ENCODE assay signal across 17 cellular contexts in genomic region chr11:2214527-2215229, GRCh38. TPM values are rescaled to one million over a fixed set of nuclear protein-coding genes. Genes with fewer than 3 reads are reported as not detected.
A peak's percentile ranks its signal among the peaks of the same experiment; 100 is the strongest.
DNase-seq lines count a peak whose midpoint lies in the region; ATAC-seq and TF ChIP-seq lines count a peak whose summit lies in the region.
"Had no signal": no experiment of that assay in that cellular context is flagged by ENCODE, and none has a peak within 500 bp of the region (broad histone marks: within the 10 kb centered on the region; RNA-seq: fewer than 3 reads in every experiment).

No MANE protein-coding gene starts in this region.

- H3K4me3 Mint-ChIP-seq in T-helper 2 cell treated with Interferon-gamma antibody and Interleukin-4, amounts not matched to agents 5 μg/mL and 100 μg/mL, for 36 hours = no peak overlapping the region

- no peak overlapping the region for H4K91ac ChIP-seq in neuronal stem cell (ENCODE audit: low read depth, low read length, poor library complexity)

- H3K9me3 ChIP-seq in DND-41 (ENCODE audit: insufficient read depth, low read length, severe bottlenecking) = no peaks in the 10 kb centered on the region
- H3K9me3 ChIP-seq in colonic mucosa = no peaks in the 10 kb centered on the region
- H3K9me3 ChIP-seq in neuronal stem cell (replicated peaks in 1 of 2; ENCODE audit: control insufficient read depth in 2 of 2, insufficient read depth in 1 of 2, low read depth in 1 of 2, low read length in 2 of 2) = peaks cover 0 to 2% of the 10 kb centered on the region in 2 donors
- H3K9me3 ChIP-seq in BE2C = no peaks in the 10 kb centered on the region
- H3K9me3 ChIP-seq: esophagus squamous epithelium had no signal

- H4K20me1 ChIP-seq in DND-41 (ENCODE audit: insufficient read depth, low read length) = no peaks in the 10 kb centered on the region

- TF ChIP-seq CTCF in DND-41 (IDR thresholded peaks at IDR 0.05; ENCODE audit: borderline replicate concordance, extremely low read depth, low read length, poor library complexity, severe bottlenecking) = no peak
- no peak for TF ChIP-seq CTCF in colonic mucosa (IDR thresholded peaks at IDR 0.05)
- no peak for TF ChIP-seq CTCF in BE2C (IDR thresholded peaks at IDR 0.05; ENCODE audit: low read depth, low read length)

- DNase-seq in T-helper 2 cell treated with Interferon-gamma antibody and Interleukin-4, amounts not matched to agents 5 μg/mL and 100 μg/mL, for 36 hours (ENCODE audit: low spot score) = no peak
- DNase-seq in T-helper 2 cell (no peak), DND-41 (no peak), colonic mucosa (peak; percentile 19), neuronal stem cell (ENCODE audit: low spot score) (no peak), NCI-H1105 treated with DMSO at 0.1 percent for 48 hours (lab: John Stamatoyannopoulos, UW) (no peak), BE2C (no peak)
- DNase-seq: ACHN, DMS79, esophagus squamous epithelium, KBM-7, NCI-H2029 treated with DMSO at 0.1 percent for 48 hours, PC-3, trophoblast cell had no signal

- H3K4me2 ChIP-seq in DND-41 (ENCODE audit: insufficient read depth, low read length) (no peak overlapping the region), neuronal stem cell (ENCODE audit: insufficient read depth, low read length, poor library complexity, severe bottlenecking) (no peak overlapping the region)

- no peaks in the 10 kb centered on the region for H3K36me3 Mint-ChIP-seq in T-helper 2 cell treated with Interferon-gamma antibody and Interleukin-4, amounts not matched to agents 5 μg/mL and 100 μg/mL, for 36 hours (ENCODE audit: low read depth)

- H3K27me3 ChIP-seq in DND-41 (ENCODE audit: insufficient read depth, low read length, poor library complexity) (no peaks in the 10 kb centered on the region), colonic mucosa (no peaks in the 10 kb centered on the region), neuronal stem cell (ENCODE audit: control insufficient read depth in 3 of 3, insufficient read depth in 3 of 3, low read depth in 1 of 3, low read length in 3 of 3) (no peaks in the 10 kb centered on the region), BE2C (no peaks in the 10 kb centered on the region)

- H3K23ac ChIP-seq in neuronal stem cell (ENCODE audit: low read depth, low read length, poor library complexity) = peak overlapping the region; percentile 40

- H3K18ac ChIP-seq in neuronal stem cell (ENCODE audit: low read length) = peak overlapping the region; percentile 90

- H2BK120ac ChIP-seq in neuronal stem cell (ENCODE audit: low read depth, low read length) = peak overlapping the region; percentile 5

- H2AFZ ChIP-seq in DND-41 (ENCODE audit: low read depth, low read length) = 0 out of 2 replicates have a peak overlapping the region, but pooled peaks have one; percentile 18
- peak overlapping the region; percentile 81 for H2AFZ ChIP-seq in neuronal stem cell (ENCODE audit: low read length)

- H3K36me3 ChIP-seq in DND-41 (ENCODE audit: insufficient read depth, low read length) (no peaks in the 10 kb centered on the region), colonic mucosa (no peaks in the 10 kb centered on the region), neuronal stem cell (replicated peaks in 1 of 2; ENCODE audit: control insufficient read depth in 2 of 2, insufficient read depth in 2 of 2, low read length in 2 of 2) (no peaks in the 10 kb centered on the region), BE2C (no peaks in the 10 kb centered on the region)
- H3K36me3 ChIP-seq: esophagus squamous epithelium had no signal

- intact Hi-C loops in colonic mucosa (cut with DNase I) = no loop called here

- H4K8ac ChIP-seq in neuronal stem cell (ENCODE audit: low read depth, low read length) = peak overlapping the region; percentile 29

- H3K9me3 Mint-ChIP-seq in T-helper 2 cell treated with Interferon-gamma antibody and Interleukin-4, amounts not matched to agents 5 μg/mL and 100 μg/mL, for 36 hours = no peaks in the 10 kb centered on the region

- peaks cover 5% of the 10 kb centered on the region for H3K4me1 Mint-ChIP-seq in T-helper 2 cell treated with Interferon-gamma antibody and Interleukin-4, amounts not matched to agents 5 μg/mL and 100 μg/mL, for 36 hours (ENCODE audit: low read depth)

- H3K27ac Mint-ChIP-seq in T-helper 2 cell treated with Interferon-gamma antibody and Interleukin-4, amounts not matched to agents 5 μg/mL and 100 μg/mL, for 36 hours = peak overlapping the region; percentile 33

- H3K9ac ChIP-seq in DND-41 (ENCODE audit: low read depth, low read length) (no peak overlapping the region; the same call in 1 of the 2 replicates), colonic mucosa (ENCODE audit: low read depth in 2 of 2, low read length in 2 of 2) (no peak overlapping the region), neuronal stem cell (ENCODE audit: low read depth, low read length, poor library complexity) (peak overlapping the region; percentile 35)

- H3K27ac ChIP-seq in DND-41 (ENCODE audit: low read length) (peak overlapping the region; percentile 78; the same call in 1 of the 2 replicates), colonic mucosa (no peak overlapping the region), neuronal stem cell (replicated peaks; ENCODE audit: low read length) (no peak overlapping the region)
- H3K27ac ChIP-seq: esophagus squamous epithelium, skin epidermis had no signal

- H3K4me1 ChIP-seq in DND-41 (ENCODE audit: insufficient read depth, low read length) = peaks cover 23% of the 10 kb centered on the region
- H3K4me1 ChIP-seq in colonic mucosa = peaks cover 3% of the 10 kb centered on the region
- H3K4me1 ChIP-seq in neuronal stem cell (ENCODE audit: control insufficient read depth in 2 of 2, insufficient read depth in 1 of 2, low read depth in 1 of 2, low read length in 2 of 2) = peaks cover 18 to 33% of the 10 kb centered on the region in 2 donors
- no peaks in the 10 kb centered on the region for H3K4me1 ChIP-seq in BE2C

- no peak for ATAC-seq in DND-41 (ENCODE audit: insufficient read depth, low read depth)
- no peak for ATAC-seq in HG02840 (IDR thresholded peaks at IDR 0.05; ENCODE audit: low FRiP score, unreplicated experiment)
- ATAC-seq: PC-3 had no signal

- no peaks in the 10 kb centered on the region for H3K79me1 ChIP-seq in neuronal stem cell (ENCODE audit: low read depth, low read length)

- peak overlapping the region; percentile 8 for H2BK12ac ChIP-seq in neuronal stem cell (ENCODE audit: low read length)

- H3K4me3 ChIP-seq in DND-41 (ENCODE audit: low read depth in 1 of 2, low read length in 2 of 2) (no peak overlapping the region), colonic mucosa (no peak overlapping the region), neuronal stem cell (ENCODE audit: low read length in 2 of 2) (no peak overlapping the region), BE2C (ENCODE audit: low read depth, low read length) (no peak overlapping the region)
- H3K4me3 ChIP-seq: esophagus squamous epithelium, skin epidermis had no signal

- H3K27me3 Mint-ChIP-seq in T-helper 2 cell treated with Interferon-gamma antibody and Interleukin-4, amounts not matched to agents 5 μg/mL and 100 μg/mL, for 36 hours (ENCODE audit: low read depth) = no peaks in the 10 kb centered on the region

- no peak overlapping the region for H3K4ac ChIP-seq in neuronal stem cell (ENCODE audit: low read length)

- H2BK15ac ChIP-seq in neuronal stem cell (ENCODE audit: low read length) = peak overlapping the region; percentile 82

- H2BK5ac ChIP-seq in neuronal stem cell (ENCODE audit: low read length) = peak overlapping the region; percentile 43

- no CpG with 5 or more reads among the region's 28 CpGs for WGBS in neuronal stem cell (ENCODE audit: extremely low coverage in 2 of 2, insufficient read length in 2 of 2, insufficient replicate concordance in 1 of 2), 2 donors

- H2AK5ac ChIP-seq in neuronal stem cell (ENCODE audit: low read depth, low read length) = peak overlapping the region; percentile 91

- no peaks in the 10 kb centered on the region for H3K79me2 ChIP-seq in DND-41 (ENCODE audit: insufficient read depth, low read length)

- no peak overlapping the region for H3K14ac ChIP-seq in neuronal stem cell (ENCODE audit: low read length)

RNA-seq across cellular contexts. Expression of gene TH, which starts 43.1 kb away (rescaled TPM):
- under 1 TPM in 1 of 2 donors, not detected in 1; 0.15 TPM for total RNA-seq in colonic mucosa
- 1.0 TPM for polyA plus RNA-seq in neuronal stem cell (2013, experiment 1 of 2)
- polyA plus RNA-seq in neuronal stem cell (2013, experiment 2 of 2) = 0.82 TPM
- polyA plus RNA-seq in BE2C (2012; ENCODE audit: insufficient read depth, insufficient read length, low read depth) = 141 TPM
- total RNA-seq: T-helper 2 cell treated with Interferon-gamma antibody and Interleukin-4, amounts not matched to agents 100 ng/mL and 5 ng/mL, for 36 hours had no signal

RNA-seq across cellular contexts. Expression of gene INS, which starts 53.7 kb away (rescaled TPM):
- under 1 TPM in 1 of 2 donors, not detected in 1; 0.84 TPM for total RNA-seq in colonic mucosa
- not detected for polyA plus RNA-seq in neuronal stem cell (2013, experiment 1 of 2)
- not detected for polyA plus RNA-seq in neuronal stem cell (2013, experiment 2 of 2)
- not detected for polyA plus RNA-seq in BE2C (2012; ENCODE audit: insufficient read depth, insufficient read length, low read depth)
- total RNA-seq: esophagus squamous epithelium; PC-3; T-helper 2 cell treated with Interferon-gamma antibody and Interleukin-4, amounts not matched to agents 100 ng/mL and 5 ng/mL, for 36 hours had no signal

RNA-seq across cellular contexts. Expression of gene ASCL2, which starts 55.7 kb away (rescaled TPM):
- 10 to 100 TPM in 1 of 2 donors, 1 to 10 TPM in 1; 4.8 to 16.4 TPM for total RNA-seq in colonic mucosa
- polyA plus RNA-seq in neuronal stem cell (2013, experiment 1 of 2) = 0.07 TPM
- 0.06 TPM for polyA plus RNA-seq in neuronal stem cell (2013, experiment 2 of 2)
- polyA plus RNA-seq in BE2C (2012; ENCODE audit: insufficient read depth, insufficient read length, low read depth) = not detected
